Comparison of ENCODE assay signal across 17 cellular contexts in genomic region chr12:132596016-132596415, GRCh38. TPM values are rescaled to one million over a fixed set of nuclear protein-coding genes. Genes with fewer than 3 reads are reported as not detected.
DNase-seq lines count a peak whose midpoint lies in the region; FAIRE-seq and TF ChIP-seq lines count a peak whose summit lies in the region.
"Had no signal": no experiment of that assay in that cellular context is flagged by ENCODE, and none has a peak within 500 bp of the region (broad histone marks: within the 10 kb centered on the region; RNA-seq: fewer than 3 reads in every experiment).

No MANE protein-coding gene starts in this region.

- H2BK12ac ChIP-seq in neuronal stem cell (ENCODE audit: low read length) = no peak overlapping the region

- no peak overlapping the region for H2BK5ac ChIP-seq in neuronal stem cell (ENCODE audit: low read length)

- H2AK5ac ChIP-seq in neuronal stem cell (ENCODE audit: low read depth, low read length) = peak overlapping the region; percentile 54

- H3K27me3 ChIP-seq in fibroblast of lung (ENCODE audit: control insufficient read depth, insufficient read depth, low read length) (no peaks in the 10 kb centered on the region), neuronal stem cell (ENCODE audit: control insufficient read depth in 3 of 3, insufficient read depth in 3 of 3, low read depth in 1 of 3, low read length in 3 of 3) (peaks cover 0 to 26% (median 3%) of the 10 kb centered on the region in 3 experiments)

- peak overlapping the region; percentile 90 for H3K18ac ChIP-seq in neuronal stem cell (ENCODE audit: low read length)

- H3K14ac ChIP-seq in neuronal stem cell (ENCODE audit: low read length) = peak overlapping the region; percentile 67

- H4K20me1 ChIP-seq in fibroblast of lung (ENCODE audit: control insufficient read depth, extremely low read depth, insufficient read depth, low read length) = no peaks in the 10 kb centered on the region

- H3K36me3 ChIP-seq in fibroblast of lung (ENCODE audit: control insufficient read depth, insufficient read depth, low read length) (no peaks in the 10 kb centered on the region), neuronal stem cell (replicated peaks in 1 of 2; ENCODE audit: control insufficient read depth in 2 of 2, insufficient read depth in 2 of 2, low read length in 2 of 2) (no peaks in the 10 kb centered on the region)

- H3K79me1 ChIP-seq in neuronal stem cell (ENCODE audit: low read depth, low read length) = no peaks in the 10 kb centered on the region

- H3K23ac ChIP-seq in neuronal stem cell (ENCODE audit: low read depth, low read length, poor library complexity) = peak overlapping the region; percentile 43

- H3K4me3 ChIP-seq in fibroblast of lung (replicated peaks in 1 of 4; ENCODE audit: control extremely low read depth in 1 of 4, insufficient read depth in 1 of 4, low read depth in 3 of 4, low read length in 4 of 4) (no peak overlapping the region), neuronal stem cell (ENCODE audit: low read length in 2 of 2) (peak overlapping the region in 1 of 2 donors; percentile 40)
- H3K4me3 ChIP-seq: skin epidermis had no signal

- no peak overlapping the region for H3K4me2 ChIP-seq in fibroblast of lung (ENCODE audit: extremely low read depth, insufficient read depth, low read length)
- H3K4me2 ChIP-seq in neuronal stem cell (ENCODE audit: insufficient read depth, low read length, poor library complexity, severe bottlenecking) = no peak overlapping the region

- H3K4ac ChIP-seq in neuronal stem cell (ENCODE audit: low read length) = no peak overlapping the region

- H3K9ac ChIP-seq in fibroblast of lung (ENCODE audit: insufficient read depth, low read length) (no peak overlapping the region), neuronal stem cell (ENCODE audit: low read depth, low read length, poor library complexity) (no peak overlapping the region)

- no CpG with 5 or more reads among the region's 18 CpGs for WGBS in neuronal stem cell (ENCODE audit: extremely low coverage in 2 of 2, insufficient read length in 2 of 2, insufficient replicate concordance in 1 of 2), 2 donors

- H2BK15ac ChIP-seq in neuronal stem cell (ENCODE audit: low read length) = no peak overlapping the region

- DNase-seq in ELF-1 (ENCODE audit: low read depth, low spot score) (peak; percentile 88), RCC 7860 (ENCODE audit: low spot score) (peak; percentile 20), fibroblast of lung (ENCODE audit: low read depth in 2 of 2) (peak; percentile 22 to 27), neuronal stem cell (ENCODE audit: low spot score) (no peak), NCI-H345 treated with DMSO at 0.1 percent for 48 hours (lab: John Stamatoyannopoulos, UW; ENCODE audit: unreplicated experiment) (no peak), iPS-NIHi11 (ENCODE audit: low spot score) (no peak), SHP77 (lab: John Stamatoyannopoulos, UW) (no peak), UCSD-AML1 (lab: John Stamatoyannopoulos, UW; ENCODE audit: unreplicated experiment) (no peak)
- DNase-seq: activated CD4-positive, alpha-beta T cell treated with anti-CD3 and anti-CD28 coated beads for 48 hours; CD4-positive, alpha-beta memory T cell; naive B cell; NCI-H187 treated with DMSO at 0.1 percent for 48 hours; NK-92 treated with Interleukin-12 subunit alpha and Interleukin-12 subunit beta, amount 100 ng/mL, for 24 hours had no signal

- H3K27ac ChIP-seq in fibroblast of lung (ENCODE audit: insufficient read depth, low read length) = no peak overlapping the region
- H3K27ac ChIP-seq in neuronal stem cell (replicated peaks; ENCODE audit: low read length) = no peak overlapping the region
- H3K27ac ChIP-seq: epithelial cell of prostate, skin epidermis had no signal

- H2AFZ ChIP-seq in fibroblast of lung (ENCODE audit: low read length) = no peak overlapping the region
- no peak overlapping the region for H2AFZ ChIP-seq in neuronal stem cell (ENCODE audit: low read length)

- H4K91ac ChIP-seq in neuronal stem cell (ENCODE audit: low read depth, low read length, poor library complexity) = no peak overlapping the region

- no peak overlapping the region for H4K8ac ChIP-seq in neuronal stem cell (ENCODE audit: low read depth, low read length)

- no peaks in the 10 kb centered on the region for H3K79me2 ChIP-seq in fibroblast of lung (ENCODE audit: control insufficient read depth, insufficient read depth, low read length)

- H3K4me1 ChIP-seq in fibroblast of lung (ENCODE audit: control insufficient read depth, extremely low read depth, insufficient read depth, low read length) = no peaks in the 10 kb centered on the region
- peaks cover 6 to 11% of the 10 kb centered on the region in 2 donors for H3K4me1 ChIP-seq in neuronal stem cell (ENCODE audit: control insufficient read depth in 2 of 2, insufficient read depth in 1 of 2, low read depth in 1 of 2, low read length in 2 of 2)

- no peak for TF ChIP-seq CTCF in fibroblast of lung (conservative IDR thresholded peaks at IDR 0.05 in 1 of 2, IDR thresholded peaks at IDR 0.05 in 1 of 2; ENCODE audit: low read depth in 1 of 2, low read length in 2 of 2)

- FAIRE-seq in RCC 7860 (lab: Jason Lieb, UNC) = no peak
- FAIRE-seq: bronchial epithelial cell, islet of Langerhans had no signal

- no peak overlapping the region for H2BK120ac ChIP-seq in neuronal stem cell (ENCODE audit: low read depth, low read length)

- no peaks in the 10 kb centered on the region for H3K9me3 ChIP-seq in fibroblast of lung (ENCODE audit: control insufficient read depth, insufficient read depth, low read depth, low read length)
- peaks cover 2 to 6% of the 10 kb centered on the region in 2 donors for H3K9me3 ChIP-seq in neuronal stem cell (replicated peaks in 1 of 2; ENCODE audit: control insufficient read depth in 2 of 2, insufficient read depth in 1 of 2, low read depth in 1 of 2, low read length in 2 of 2)

RNA-seq across cellular contexts. Expression of gene LRCOL1, which starts 14.4 kb away (rescaled TPM):
- total RNA-seq in fibroblast of lung = 0.17 TPM in 1 of 2 replicates, not detected in the other
- 0.15 TPM in 1 of 2 replicates, not detected in the other for polyA plus RNA-seq in fibroblast of lung
- polyA plus RNA-seq in fibroblast of lung (2012) = 0.28 TPM in 1 of 2 replicates, not detected in the other
- not detected in 2 replicates for polyA minus RNA-seq in fibroblast of lung (ENCODE audit: low replicate concordance)
- 0.46 TPM for polyA plus RNA-seq in neuronal stem cell (2013, experiment 1 of 2)
- 0.55 TPM for polyA plus RNA-seq in neuronal stem cell (2013, experiment 2 of 2)
- total RNA-seq: bronchial epithelial cell; CD4-positive, alpha-beta memory T cell had no signal
- polyA plus RNA-seq: CD4-positive, alpha-beta memory T cell had no signal

RNA-seq across cellular contexts. Expression of gene P2RX2, which starts 22.6 kb away (rescaled TPM):
- not detected in 2 replicates for total RNA-seq in fibroblast of lung
- polyA plus RNA-seq in fibroblast of lung = not detected in 2 replicates
- polyA plus RNA-seq in fibroblast of lung (2012) = not detected in 2 replicates
- polyA minus RNA-seq in fibroblast of lung (ENCODE audit: low replicate concordance) = not detected in 2 replicates
- 0.14 TPM for polyA plus RNA-seq in neuronal stem cell (2013, experiment 1 of 2)
- polyA plus RNA-seq in neuronal stem cell (2013, experiment 2 of 2) = 0.11 TPM
- total RNA-seq: bronchial epithelial cell; CD4-positive, alpha-beta memory T cell had no signal
- polyA plus RNA-seq: CD4-positive, alpha-beta memory T cell had no signal

Comparison
In these comparisons a context has a peak if more than half of its experiments do, and no peak if none do; other contexts are left out.
1. DNase-seq: peak in ELF-1 (single experiment), RCC 7860 (single experiment) and fibroblast of lung (2 of 2); none in neuronal stem cell (single experiment), NCI-H345 treated with DMSO at 0.1 percent for 48 hours (single experiment), iPS-NIHi11 (single experiment), SHP77 (0 of 2) and UCSD-AML1 (single experiment).